ENCODE assay signal across 8 cellular contexts in genomic region chr4:112309263-112309791, GRCh38. TPM values are rescaled to one million over a fixed set of nuclear protein-coding genes. Genes with fewer than 3 reads are reported as not detected.
DNase-seq lines count a peak whose midpoint lies in the region; TF ChIP-seq lines count a peak whose summit lies in the region.
"Not testable (repeated sequence)": the region's sequence is repeated elsewhere in the genome, so short reads cannot be mapped to it uniquely, and the experiment has no call there.

No MANE protein-coding gene starts in this region.

- 41% methylated on average over 12 of the region's 12 CpGs for WGBS in suprapubic skin

- H3K9ac ChIP-seq in SK-N-MC (ENCODE audit: insufficient read length); neural progenitor cell: not testable (repeated sequence)

- peak overlapping the region; percentile 31; the same call in 1 of the 2 replicates for H3K27ac ChIP-seq in SK-N-MC
- H3K27ac ChIP-seq in neural progenitor cell, suprapubic skin: not testable (repeated sequence)

- H3K79me2 ChIP-seq in neural progenitor cell (ENCODE audit: low read depth), result not testable (repeated sequence)

- not testable (repeated sequence) for H3K36me3 Mint-ChIP-seq in chondrocyte (ENCODE audit: low read depth); neural progenitor cell

- H3K27me3 ChIP-seq in neural progenitor cell, suprapubic skin: not testable (repeated sequence)

- H3K4me3 Mint-ChIP-seq in chondrocyte (ENCODE audit: unreplicated experiment), result peak overlapping the region; percentile 60
- H3K4me3 Mint-ChIP-seq in neural progenitor cell, result peak overlapping the region; percentile 45

- H3K27ac Mint-ChIP-seq in chondrocyte (ENCODE audit: unreplicated experiment), result not testable (repeated sequence)
- peak overlapping the region; percentile 88 for H3K27ac Mint-ChIP-seq in neural progenitor cell

- peaks cover 17% of the 10 kb centered on the region for H3K4me1 ChIP-seq in neural progenitor cell
- H3K4me1 ChIP-seq in suprapubic skin, result not testable (repeated sequence)

- not testable (repeated sequence) for H3F3A ChIP-seq in neural progenitor cell (ENCODE audit: low read depth)

- H3K9me3 Mint-ChIP-seq in chondrocyte (ENCODE audit: low read depth); neural progenitor cell: not testable (repeated sequence)

- not testable (repeated sequence) for H3K4me1 Mint-ChIP-seq in chondrocyte (ENCODE audit: low read depth)
- peaks cover 13% of the 10 kb centered on the region for H3K4me1 Mint-ChIP-seq in neural progenitor cell

- DNase-seq in DMS 273 (lab: John Stamatoyannopoulos, UW; ENCODE audit: unreplicated experiment), result peak; percentile 65
- peak; percentile 29 for DNase-seq in NCI-H1105 treated with DMSO at 0.1 percent for 48 hours (lab: John Stamatoyannopoulos, UW)
- peak; percentile 20 for DNase-seq in SK-N-MC (ENCODE audit: low read depth, low spot score)
- peak in 3 of 4 experiments; percentile 7 to 55 (median 30) for DNase-seq in activated naive CD4-positive, alpha-beta T cell (lab: John Stamatoyannopoulos, UW)
- not testable (repeated sequence) for DNase-seq in chondrocyte (ENCODE audit: low spot score); suprapubic skin (ENCODE audit: low spot score in 2 of 2)
- peak in 41 of 42 donors; percentile 19 to 79 (median 50) for DNase-seq in head of caudate nucleus
- DNase-seq in neural progenitor cell (ENCODE audit: low spot score), result peak; percentile 71

- not testable (repeated sequence) for H3K9me3 ChIP-seq in SK-N-MC (ENCODE audit: low read depth, low read length); neural progenitor cell (ENCODE audit: low read depth); suprapubic skin

- not testable (repeated sequence) for TF ChIP-seq POLR2A in suprapubic skin (IDR thresholded peaks at IDR 0.05)

- not testable (repeated sequence) for TF ChIP-seq EP300 in suprapubic skin (IDR thresholded peaks at IDR 0.05)

- peak overlapping the region; percentile 98 for H2AFZ ChIP-seq in neural progenitor cell (replicated peaks)

- not testable (repeated sequence) for H3K27me3 Mint-ChIP-seq in chondrocyte (ENCODE audit: low read depth); neural progenitor cell (ENCODE audit: insufficient read depth, low read depth)

- not testable (repeated sequence) for H3K36me3 ChIP-seq in SK-N-MC (ENCODE audit: insufficient read depth, low read length); neural progenitor cell; suprapubic skin

- TF ChIP-seq CTCF in chondrocyte (IDR thresholded peaks at IDR 0.05); suprapubic skin (IDR thresholded peaks at IDR 0.05): not testable (repeated sequence)
- peak; percentile 29 for TF ChIP-seq CTCF in neural progenitor cell (IDR thresholded peaks at IDR 0.05)

- H3K4me3 ChIP-seq in SK-N-MC (peak overlapping the region; percentile 74), neural progenitor cell (peak overlapping the region; percentile 34), suprapubic skin (peak overlapping the region; percentile 15)

- intact Hi-C loops in head of caudate nucleus (cut with DNase I), result not testable (repeated sequence)

- not testable (repeated sequence) for H4K20me1 ChIP-seq in neural progenitor cell (ENCODE audit: low read depth)

- peak overlapping the region; percentile 78 for H3K4me2 ChIP-seq in neural progenitor cell

RNA-seq across cellular contexts. Expression of gene ALPK1, which starts 12.2 kb away (rescaled TPM):
- total RNA-seq in chondrocyte, result 6.2 to 11.3 TPM (median 6.5 TPM) in 3 replicates
- total RNA-seq in neural progenitor cell (ENCODE audit: low replicate concordance), result 0.19 and 0.41 TPM in 2 replicates
- total RNA-seq in suprapubic skin, result 10 to 100 TPM; 15.7 to 87.2 (median 24.2) TPM

RNA-seq across cellular contexts. Expression of gene TIFA, which starts 23.6 kb away (rescaled TPM):
- 3.2 to 3.9 TPM (median 3.8 TPM) in 3 replicates for total RNA-seq in chondrocyte
- total RNA-seq in neural progenitor cell (ENCODE audit: low replicate concordance), result 5.2 and 5.7 TPM in 2 replicates
- 10 to 100 TPM in 3 of 4 donors, 1 to 10 TPM in 1; 9.5 to 16.2 (median 12.4) TPM for total RNA-seq in suprapubic skin

Comparison
In these comparisons a context has a peak if more than half of its experiments do, and no peak if none do; other contexts are left out.
1. H3K4me3 ChIP-seq: peak in every context shown above with its lines; median percentile 74 in SK-N-MC; 34 in neural progenitor cell; 15 in suprapubic skin.